ENCODE assay signal across 8 cellular contexts in genomic region chr11:77619576-77620198, GRCh38. TPM values are rescaled to one million over a fixed set of nuclear protein-coding genes. Genes with fewer than 3 reads are reported as not detected.
A peak's percentile ranks its signal among the peaks of the same experiment; 100 is the strongest.
DNase-seq lines count a peak whose midpoint lies in the region; ATAC-seq and TF ChIP-seq lines count a peak whose summit lies in the region.

No MANE protein-coding gene starts in this region.

- H3K36me3 Mint-ChIP-seq in activated CD8-positive, alpha-beta T cell treated with anti-CD3 and anti-CD28 coated beads for 36 hours (ENCODE audit: low read depth) = peaks cover 46% of the 10 kb centered on the region

- no peak overlapping the region for H3K4me3 ChIP-seq in heart left ventricle
- H3K4me3 ChIP-seq in iPS DF 6.9 (ENCODE audit: low read length) = no peak overlapping the region
- no peak overlapping the region for H3K4me3 ChIP-seq in thyroid gland (replicated peaks in 1 of 3)

- H3K4me3 Mint-ChIP-seq in activated CD8-positive, alpha-beta T cell treated with anti-CD3 and anti-CD28 coated beads for 36 hours = no peak overlapping the region

- no peak overlapping the region for H3K27ac Mint-ChIP-seq in activated CD8-positive, alpha-beta T cell treated with anti-CD3 and anti-CD28 coated beads for 36 hours

- intact Hi-C loops in heart left ventricle (cut with DNase I) = loop anchor here in 3 of 10 donors (5.0 to 10.0 kb wide), 2 partner anchors 425 to 427 kb away; no protein-coding TSS in a partner anchor
- intact Hi-C loops in Right ventricle myocardium inferior (cut with DNase I) = no loop called here
- intact Hi-C loops in activated CD8-positive, alpha-beta T cell treated with anti-CD3 and anti-CD28 coated beads for 36 hours (cut with micrococcal nuclease) = no loop called here
- intact Hi-C loops in thyroid gland (cut with DNase I) = no loop called here

- no peaks in the 10 kb centered on the region for H3K9me3 Mint-ChIP-seq in activated CD8-positive, alpha-beta T cell treated with anti-CD3 and anti-CD28 coated beads for 36 hours

- DNase-seq in heart left ventricle = no peak
- DNase-seq in Right ventricle myocardium inferior (ENCODE audit: missing footprints) = no peak
- peak; percentile 25 for DNase-seq in NCI-H1417 treated with DMSO at 0.1 percent for 48 hours (lab: John Stamatoyannopoulos, UW)
- DNase-seq in activated CD8-positive, alpha-beta T cell treated with anti-CD3 and anti-CD28 coated beads for 36 hours = no peak
- DNase-seq in iPS DF 6.9 (ENCODE audit: low read depth, low spot score) = peak; percentile 11
- DNase-seq in thyroid gland = no peak
- no peak for DNase-seq in T1000 (lab: John Stamatoyannopoulos, UW)

- no peaks in the 10 kb centered on the region for H3K9me3 ChIP-seq in heart left ventricle
- H3K9me3 ChIP-seq in iPS DF 6.9 (ENCODE audit: control insufficient read depth, insufficient read depth, low read length) = no peaks in the 10 kb centered on the region
- no peaks in the 10 kb centered on the region for H3K9me3 ChIP-seq in thyroid gland

- CTCF ChIA-PET in activated CD8-positive, alpha-beta T cell treated with anti-CD3 and anti-CD28 coated beads for 36 hours (lab: Charles Lee) = interaction anchor here (0.8 to 2.7 kb wide), 23 partner anchors 9 to 493 kb away, joined by 3 to 17 read pairs (median 4); partner anchors contain the start of gene AQP11

- H3K4me1 Mint-ChIP-seq in activated CD8-positive, alpha-beta T cell treated with anti-CD3 and anti-CD28 coated beads for 36 hours (ENCODE audit: low read depth) = no peaks in the 10 kb centered on the region

- H3K27ac ChIP-seq in heart left ventricle (no peak overlapping the region), iPS DF 6.9 (ENCODE audit: low read length) (no peak overlapping the region), thyroid gland (no peak overlapping the region)

- TF ChIP-seq POLR2A in heart left ventricle (IDR thresholded peaks at IDR 0.05) (no peak), thyroid gland (IDR thresholded peaks at IDR 0.05) (no peak)

- TF ChIP-seq CTCF in heart left ventricle (IDR thresholded peaks at IDR 0.05) (peak; percentile 40 to 76 (median 64)), thyroid gland (IDR thresholded peaks at IDR 0.05) (peak; percentile 18 to 72 (median 59))
- TF ChIP-seq CTCF in activated CD8-positive, alpha-beta T cell treated with anti-CD3 and anti-CD28 coated beads for 36 hours (IDR thresholded peaks at IDR 0.05) = peak; percentile 75

- H3K4me1 ChIP-seq in heart left ventricle (no peaks in the 10 kb centered on the region), iPS DF 6.9 (ENCODE audit: control insufficient read depth, insufficient read depth, low read length) (no peaks in the 10 kb centered on the region), thyroid gland (no peaks in the 10 kb centered on the region)

- peaks cover 2 to 100% (median 86%) of the 10 kb centered on the region in 9 donors for H3K36me3 ChIP-seq in heart left ventricle
- peaks cover 16% of the 10 kb centered on the region; the same call in 1 of the 2 replicates for H3K36me3 ChIP-seq in iPS DF 6.9 (ENCODE audit: control insufficient read depth, insufficient read depth, low read length)
- peaks cover 28 to 56% of the 10 kb centered on the region in 2 donors for H3K36me3 ChIP-seq in thyroid gland

- no peaks in the 10 kb centered on the region for H3K27me3 ChIP-seq in heart left ventricle
- no peaks in the 10 kb centered on the region for H3K27me3 ChIP-seq in iPS DF 6.9 (ENCODE audit: control insufficient read depth, insufficient read depth, low read length)
- no peaks in the 10 kb centered on the region for H3K27me3 ChIP-seq in thyroid gland

- WGBS in heart left ventricle, 4 donors = 89 to 93% (median 92%) methylated on average over 3 of the region's 3 CpGs
- no CpG with 5 or more reads among the region's 3 CpGs for WGBS in iPS DF 6.9 (ENCODE audit: insufficient coverage, insufficient read length)
- WGBS in thyroid gland, 2 donors = 84 to 94% methylated on average over 3 of the region's 3 CpGs

- POLR2A ChIA-PET in activated CD8-positive, alpha-beta T cell treated with anti-CD3 and anti-CD28 coated beads for 36 hours (lab: Charles Lee) = interaction anchor here (1.4 kb wide), 1 partner anchor 14 kb away, joined by 4 read pairs; no protein-coding TSS in a partner anchor

- no peak for ATAC-seq in heart left ventricle
- ATAC-seq in Right ventricle myocardium inferior = no peak
- no peak for ATAC-seq in activated CD8-positive, alpha-beta T cell treated with anti-CD3 and anti-CD28 coated beads for 36 hours
- ATAC-seq in GM18868 (IDR thresholded peaks at IDR 0.05; ENCODE audit: unreplicated experiment) = no peak

- no peaks in the 10 kb centered on the region for H3K27me3 Mint-ChIP-seq in activated CD8-positive, alpha-beta T cell treated with anti-CD3 and anti-CD28 coated beads for 36 hours

RNA-seq across cellular contexts. Expression of gene CLNS1A, which starts 17.9 kb away (rescaled TPM):
- total RNA-seq in heart left ventricle (10 to 100 TPM; 60.8 to 85.1 (median 69.4) TPM), Right ventricle myocardium inferior (76.9 TPM), thyroid gland (100 to 1,000 TPM in 1 of 4 donors, 10 to 100 TPM in 3; 78.9 to 118 (median 90.7) TPM)
- 10 to 100 TPM; 49.5 to 80.8 TPM for polyA plus RNA-seq in heart left ventricle
- 100 to 1,000 TPM; 186 to 189 TPM for total RNA-seq in activated CD8-positive, alpha-beta T cell treated with anti-CD3 and anti-CD28 coated beads for 36 hours

RNA-seq across cellular contexts. Expression of gene AQP11, which starts 29.9 kb away (rescaled TPM):
- total RNA-seq in heart left ventricle (1 to 10 TPM in 5 of 9 donors, under 1 TPM in 4; 0.28 to 1.8 (median 1.2) TPM), Right ventricle myocardium inferior (0.78 TPM), thyroid gland (1 to 10 TPM; 1.1 to 5.6 (median 3.1) TPM)
- under 1 TPM; 0.27 to 0.72 TPM for polyA plus RNA-seq in heart left ventricle
- total RNA-seq in activated CD8-positive, alpha-beta T cell treated with anti-CD3 and anti-CD28 coated beads for 36 hours = under 1 TPM; 0.47 to 0.59 TPM

Comparison
In these comparisons a context has a peak if more than half of its experiments do, and no peak if none do; other contexts are left out.
1. DNase-seq: peak in NCI-H1417 treated with DMSO at 0.1 percent for 48 hours (single experiment) and iPS DF 6.9 (single experiment); none in heart left ventricle (0 of 5), Right ventricle myocardium inferior (single experiment), activated CD8-positive, alpha-beta T cell treated with anti-CD3 and anti-CD28 coated beads for 36 hours (single experiment), thyroid gland (0 of 2) and T1000 (single experiment).
2. Peak in every context shown above with its lines, with median percentiles within 50 percentile points of each other: CTCF ChIP-seq.